ENCODE assay signal across 17 cellular contexts in genomic region chr7:138267934-138268333, GRCh38.
DNase-seq lines count a peak whose midpoint lies in the region; ATAC-seq, FAIRE-seq and TF ChIP-seq lines count a peak whose summit lies in the region.
"Had no signal": no experiment of that assay in that cellular context is flagged by ENCODE, and none has a peak within 500 bp of the region (broad histone marks: within the 10 kb centered on the region; RNA-seq: fewer than 3 reads in every experiment).

No MANE protein-coding gene starts in this region.

- H3K9me3 Mint-ChIP-seq in GM23338, result peaks cover 5% of the 10 kb centered on the region; the same call in 2 of the 3 replicates
- no peaks in the 10 kb centered on the region for H3K9me3 Mint-ChIP-seq in progenitor cell of endocrine pancreas (ENCODE audit: low read depth)
- H3K9me3 Mint-ChIP-seq: CD4-positive, alpha-beta memory T cell had no signal

- H3K9me2 ChIP-seq in GM23338 (ENCODE audit: insufficient read depth), result no peaks in the 10 kb centered on the region

- H3K79me2 ChIP-seq in GM23338 (replicated peaks; ENCODE audit: insufficient read depth) (no peaks in the 10 kb centered on the region), mesendoderm (ENCODE audit: control insufficient read depth, insufficient read depth, low read length) (no peaks in the 10 kb centered on the region)

- TF ChIP-seq CTCF in GM23338 (conservative IDR thresholded peaks at IDR 0.05; ENCODE audit: low read depth in 2 of 2), result no peak
- TF ChIP-seq CTCF in progenitor cell of endocrine pancreas (IDR thresholded peaks at IDR 0.05; ENCODE audit: unreplicated experiment), result no peak
- TF ChIP-seq CTCF in GM10266 (IDR thresholded peaks at IDR 0.05; ENCODE audit: control insufficient read depth, insufficient read depth, low read depth, missing control alignments), result no peak

- DNase-seq in GM23338 (ENCODE audit: low spot score), result no peak
- DNase-seq in T-helper 17 cell, result no peak
- no peak for DNase-seq in mesendoderm
- no peak for DNase-seq in progenitor cell of endocrine pancreas (ENCODE audit: low spot score, unreplicated experiment)
- DNase-seq in GM12891 (ENCODE audit: insufficient read length, low spot score), result no peak
- DNase-seq in GM10266 (ENCODE audit: extremely low spot score), result no peak
- no peak for DNase-seq in NCI-H2107 (lab: John Stamatoyannopoulos, UW)
- DNase-seq: BE2C; CD4-positive, alpha-beta memory T cell; DMS153; DMS79 treated with DMSO at 0.1 percent for 48 hours; EL had no signal

- H3K4me1 Mint-ChIP-seq in GM23338, result no peaks in the 10 kb centered on the region
- no peaks in the 10 kb centered on the region for H3K4me1 Mint-ChIP-seq in T-helper 17 cell
- no peaks in the 10 kb centered on the region for H3K4me1 Mint-ChIP-seq in progenitor cell of endocrine pancreas (ENCODE audit: low read depth)
- H3K4me1 Mint-ChIP-seq: CD4-positive, alpha-beta memory T cell had no signal

- no peaks in the 10 kb centered on the region for H3K79me1 ChIP-seq in mesendoderm (ENCODE audit: low read length)

- no peak overlapping the region for H3K9ac ChIP-seq in mesendoderm (ENCODE audit: low read length)

- no peaks in the 10 kb centered on the region for H4K20me1 ChIP-seq in GM23338 (replicated peaks; ENCODE audit: insufficient read depth)

- H2AFZ ChIP-seq in GM23338, result peak overlapping the region; percentile 83; the same call in 1 of the 2 replicates

- peaks cover 4% of the 10 kb centered on the region; the same call in 1 of the 3 replicates for H3K36me3 Mint-ChIP-seq in GM23338 (ENCODE audit: low read depth)
- peaks cover 2% of the 10 kb centered on the region for H3K36me3 Mint-ChIP-seq in T-helper 17 cell (ENCODE audit: low read depth)
- peaks cover 1% of the 10 kb centered on the region for H3K36me3 Mint-ChIP-seq in progenitor cell of endocrine pancreas (ENCODE audit: insufficient read depth)
- H3K36me3 Mint-ChIP-seq: CD4-positive, alpha-beta memory T cell had no signal

- H3F3A ChIP-seq in GM23338 (replicated peaks; ENCODE audit: low read depth), result no peaks in the 10 kb centered on the region

- no peak overlapping the region for H2BK120ac ChIP-seq in mesendoderm (ENCODE audit: low read depth, low read length)

- FAIRE-seq in GM12891 (lab: Jason Lieb, UNC), result no peak
- FAIRE-seq: A549, D721Med, G401.6, H54 had no signal

- no peak overlapping the region for H3K18ac ChIP-seq in mesendoderm (ENCODE audit: low read length)

- H3K4me2 ChIP-seq in GM23338 (no peak overlapping the region), mesendoderm (ENCODE audit: low read length) (no peak overlapping the region)
- H3K4me2 ChIP-seq: A549 had no signal

- H3K4me3 ChIP-seq in GM23338, result no peak overlapping the region
- no peak overlapping the region for H3K4me3 ChIP-seq in mesendoderm (ENCODE audit: low read length)
- H3K4me3 ChIP-seq: A549 had no signal

- H2BK5ac ChIP-seq in mesendoderm (ENCODE audit: low read length), result no peak overlapping the region

- no peak overlapping the region for H2BK15ac ChIP-seq in mesendoderm (replicated peaks; ENCODE audit: low read depth)

- no peak overlapping the region for H2AK5ac ChIP-seq in mesendoderm (ENCODE audit: low read length)

- ATAC-seq in GM23338 (peak; percentile 35; the same call in 2 of the 3 replicates), T-helper 17 cell (no peak)
- ATAC-seq: A549 had no signal

- no peak overlapping the region for H4K5ac ChIP-seq in mesendoderm (ENCODE audit: low read length)

- no peaks in the 10 kb centered on the region for H3K4me1 ChIP-seq in GM23338 (ENCODE audit: insufficient read depth)
- no peaks in the 10 kb centered on the region for H3K4me1 ChIP-seq in mesendoderm (ENCODE audit: control insufficient read depth, low read depth, low read length)
- H3K4me1 ChIP-seq: A549, BE2C had no signal

- H3K27ac Mint-ChIP-seq in GM23338 (no peak overlapping the region), T-helper 17 cell (peak overlapping the region; percentile 32), progenitor cell of endocrine pancreas (peak overlapping the region; percentile 73)
- H3K27ac Mint-ChIP-seq: CD4-positive, alpha-beta memory T cell had no signal

- no peak overlapping the region for H3K23ac ChIP-seq in mesendoderm (ENCODE audit: low read length)

- H3K4me3 Mint-ChIP-seq in GM23338 (no peak overlapping the region), T-helper 17 cell (no peak overlapping the region), progenitor cell of endocrine pancreas (ENCODE audit: low read depth) (no peak overlapping the region)
- H3K4me3 Mint-ChIP-seq: CD4-positive, alpha-beta memory T cell had no signal

- H3K36me3 ChIP-seq in GM23338 (ENCODE audit: insufficient read depth) (no peaks in the 10 kb centered on the region), mesendoderm (ENCODE audit: control insufficient read depth, insufficient read depth, low read length) (no peaks in the 10 kb centered on the region)
- H3K36me3 ChIP-seq: BE2C had no signal

- WGBS in mesendoderm (ENCODE audit: extremely low coverage, insufficient coverage, low lambda C conversion rate), result no CpG with 5 or more reads among the region's 6 CpGs

- H3K4ac ChIP-seq in mesendoderm (ENCODE audit: low read depth, low read length), result no peak overlapping the region

- H3K27me3 ChIP-seq in GM23338 (ENCODE audit: insufficient read depth) (no peaks in the 10 kb centered on the region), mesendoderm (ENCODE audit: insufficient read depth, low read length, poor library complexity) (no peaks in the 10 kb centered on the region)
- H3K27me3 ChIP-seq: BE2C had no signal

- H4K8ac ChIP-seq in mesendoderm (ENCODE audit: low read depth, low read length), result no peak overlapping the region

- H3K27me3 Mint-ChIP-seq in GM23338 (ENCODE audit: insufficient read depth, low read depth, poor library complexity) (peaks cover 11% of the 10 kb centered on the region), T-helper 17 cell (peaks cover 9% of the 10 kb centered on the region), progenitor cell of endocrine pancreas (no peaks in the 10 kb centered on the region)

- H3K9me3 ChIP-seq in T-helper 17 cell (ENCODE audit: control insufficient read depth, low read length, poor library complexity, severe bottlenecking), result no peaks in the 10 kb centered on the region
- H3K9me3 ChIP-seq: BE2C had no signal

- no peak for TF ChIP-seq POLR2A in GM12891 (IDR thresholded peaks at IDR 0.05; ENCODE audit: low read depth, low read length)

- no peak overlapping the region for H3K27ac ChIP-seq in GM23338 (ENCODE audit: low read depth)
- no peak overlapping the region for H3K27ac ChIP-seq in mesendoderm (ENCODE audit: low read depth, low read length)
- H3K27ac ChIP-seq: A549, C4-2B had no signal

- H3K56ac ChIP-seq in mesendoderm (ENCODE audit: low read length), result peak overlapping the region; percentile 56

TF ChIP-seq in GM23338, 12 proteins besides CTCF, POLR2A, EP300 and RAD21 (continues in another document):
- TF ChIP-seq EZH2phosphoT487 (IDR thresholded peaks at IDR 0.05; ENCODE audit: unreplicated experiment) (no peak), POLR2AphosphoS5 (IDR thresholded peaks at IDR 0.05; ENCODE audit: low read depth) (no peak), EZH2 (IDR thresholded peaks at IDR 0.05; ENCODE audit: low read depth, unreplicated experiment) (no peak), NANOG (IDR thresholded peaks at IDR 0.05; ENCODE audit: borderline replicate concordance) (no peak)

TF ChIP-seq in GM12891, 5 proteins besides CTCF, POLR2A, EP300 and RAD21:
- TF ChIP-seq SPI1 (IDR thresholded peaks at IDR 0.05; ENCODE audit: low read depth, low read length) (no peak), POLR2AphosphoS5 (IDR thresholded peaks at IDR 0.05; ENCODE audit: low read depth, low read length) (no peak), PAX5 (IDR thresholded peaks at IDR 0.05; ENCODE audit: insufficient read depth, low read length, severe bottlenecking) (no peak), POU2F2 (IDR thresholded peaks at IDR 0.05; ENCODE audit: low read depth, low read length) (no peak), TAF1 (IDR thresholded peaks at IDR 0.05; ENCODE audit: low read depth, low read length) (no peak)
